9 cellular contexts compared by ENCODE assay signal in genomic region chr3:94036909-94037507, GRCh38. TPM values are rescaled to one million over a fixed set of nuclear protein-coding genes. Genes with fewer than 3 reads are reported as not detected.
DNase-seq lines count a peak whose midpoint lies in the region; ATAC-seq, FAIRE-seq and TF ChIP-seq lines count a peak whose summit lies in the region.
"Had no signal": no experiment of that assay in that cellular context is flagged by ENCODE, and none has a peak within 500 bp of the region (broad histone marks: within the 10 kb centered on the region; RNA-seq: fewer than 3 reads in every experiment).

No MANE protein-coding gene starts in this region.

- H3K4me3 ChIP-seq in kidney (ENCODE audit: low read length in 2 of 2), result no peak overlapping the region
- no peak overlapping the region for H3K4me3 ChIP-seq in coronary artery

- H3K27ac ChIP-seq in CD4-positive, alpha-beta T cell (ENCODE audit: low read depth, low read length), result no peak overlapping the region
- H3K27ac ChIP-seq in kidney (ENCODE audit: low read depth in 2 of 2, low read length in 2 of 2), result no peak overlapping the region
- H3K27ac ChIP-seq in coronary artery, result no peak overlapping the region

- no peak overlapping the region for H3K9ac ChIP-seq in kidney (ENCODE audit: low read length in 2 of 2)

- peaks cover 15% of the 10 kb centered on the region for H3K36me3 Mint-ChIP-seq in CD4-positive, alpha-beta T cell (ENCODE audit: low read depth)
- peaks cover 13% of the 10 kb centered on the region for H3K36me3 Mint-ChIP-seq in activated B cell treated with CpG ODN at 0.5 μM for 24 hours (ENCODE audit: low read depth)

- H3K27ac Mint-ChIP-seq in CD4-positive, alpha-beta T cell, result no peak overlapping the region
- no peak overlapping the region for H3K27ac Mint-ChIP-seq in activated B cell treated with CpG ODN at 0.5 μM for 24 hours

- H3K9me3 ChIP-seq in CD4-positive, alpha-beta T cell (ENCODE audit: control insufficient read depth, low read length), result no peaks in the 10 kb centered on the region
- no peaks in the 10 kb centered on the region for H3K9me3 ChIP-seq in kidney (ENCODE audit: control insufficient read depth in 1 of 2, low read length in 2 of 2)

- CTCF ChIA-PET in CD4-positive, alpha-beta T cell (lab: Charles Lee), result interaction anchor here (0.9 to 1.6 kb wide), 2 partner anchors 13 to 36 kb away, joined by 3 to 4 read pairs; no protein-coding TSS in a partner anchor
- CTCF ChIA-PET in activated B cell treated with CpG ODN at 0.5 μM for 24 hours (lab: Charles Lee), result no interaction called here

- no peak for ATAC-seq in CD4-positive, alpha-beta T cell (ENCODE audit: poor library complexity)
- peak; percentile 76 for ATAC-seq in GM18861 (IDR thresholded peaks at IDR 0.05; ENCODE audit: unreplicated experiment)
- peak; percentile 84 for ATAC-seq in HG03571 (IDR thresholded peaks at IDR 0.05; ENCODE audit: unreplicated experiment)
- ATAC-seq in activated B cell treated with CpG ODN at 0.5 μM for 24 hours (ENCODE audit: low read depth), result no peak

- H3K27me3 Mint-ChIP-seq in CD4-positive, alpha-beta T cell, result no peaks in the 10 kb centered on the region
- H3K27me3 Mint-ChIP-seq in activated B cell treated with CpG ODN at 0.5 μM for 24 hours, result no peaks in the 10 kb centered on the region

- peak; percentile 40 for TF ChIP-seq CTCF in CD4-positive, alpha-beta T cell (IDR thresholded peaks at IDR 0.05)
- peak; percentile 18 for TF ChIP-seq CTCF in activated B cell treated with CpG ODN at 0.5 μM for 24 hours (IDR thresholded peaks at IDR 0.05)
- TF ChIP-seq CTCF in kidney (IDR thresholded peaks at IDR 0.05; ENCODE audit: borderline replicate concordance, extremely low read depth, insufficient read depth), result peak; percentile 27
- TF ChIP-seq CTCF in coronary artery (IDR thresholded peaks at IDR 0.05), result no peak

- POLR2A ChIA-PET in CD4-positive, alpha-beta T cell (lab: Charles Lee), result interaction anchor here (1.3 kb wide), 1 partner anchor 26 kb away, joined by 4 read pairs; the partner anchor contains the start of genes DHFR2 and NSUN3
- POLR2A ChIA-PET in activated B cell treated with CpG ODN at 0.5 μM for 24 hours (lab: Charles Lee), result interaction anchor here (0.5 to 1.3 kb wide), 2 partner anchors 25 to 48 kb away, joined by 3 to 4 read pairs; partner anchors contain the start of gene DHFR2

- H3K4me1 Mint-ChIP-seq in CD4-positive, alpha-beta T cell (ENCODE audit: low read depth), result no peaks in the 10 kb centered on the region
- no peaks in the 10 kb centered on the region for H3K4me1 Mint-ChIP-seq in activated B cell treated with CpG ODN at 0.5 μM for 24 hours

- intact Hi-C loops in CD4-positive, alpha-beta T cell (cut with DNase I, micrococcal nuclease), result no loop called here
- intact Hi-C loops in activated B cell treated with CpG ODN at 0.5 μM for 24 hours (cut with micrococcal nuclease), result loop anchor here (2.0 kb wide), 1 partner anchor 26 kb away; the partner anchor contains the start of genes DHFR2 and NSUN3
- intact Hi-C loops in kidney (cut with DNase I), result no loop called here

- H3K4me3 Mint-ChIP-seq in CD4-positive, alpha-beta T cell, result no peak overlapping the region
- H3K4me3 Mint-ChIP-seq in activated B cell treated with CpG ODN at 0.5 μM for 24 hours, result no peak overlapping the region

- peaks cover 2 to 4% of the 10 kb centered on the region in 2 donors for H3K36me3 ChIP-seq in kidney (ENCODE audit: control insufficient read depth in 1 of 2, insufficient read depth in 2 of 2, low read length in 2 of 2)

- no peak for DNase-seq in CD4-positive, alpha-beta T cell
- DNase-seq in activated B cell treated with CpG ODN at 0.5 μM for 24 hours (no peak), kidney (no peak), GOT3 (lab: John Stamatoyannopoulos, UW) (no peak), coronary artery (ENCODE audit: low spot score) (no peak)
- DNase-seq in activated T-cell treated with anti-CD3 and anti-CD28 coated beads, Interleukin-2, amount 50 U/mL, for 1 hour, result no peak

- no peaks in the 10 kb centered on the region for H3K27me3 ChIP-seq in CD4-positive, alpha-beta T cell (ENCODE audit: control insufficient read depth, insufficient read depth, low read length)

- no peaks in the 10 kb centered on the region for H3K9me3 Mint-ChIP-seq in CD4-positive, alpha-beta T cell
- no peaks in the 10 kb centered on the region for H3K9me3 Mint-ChIP-seq in activated B cell treated with CpG ODN at 0.5 μM for 24 hours

- no peaks in the 10 kb centered on the region for H3K4me1 ChIP-seq in kidney (ENCODE audit: control insufficient read depth in 1 of 2, insufficient read depth in 1 of 2, low read depth in 1 of 2, low read length in 2 of 2)

- FAIRE-seq in kidney (lab: Jason Lieb, UNC), result no peak

RNA-seq across cellular contexts. Expression of gene STX19, which starts 8.6 kb away (rescaled TPM):
- not detected for total RNA-seq in CD4-positive, alpha-beta T cell
- total RNA-seq in activated B cell treated with CpG ODN at 0.5 μM for 24 hours (not detected in 2 replicates), kidney (not detected)
- 0.47 TPM for polyA plus RNA-seq in kidney (ENCODE audit: insufficient read depth, low read depth, low replicate concordance)
- total RNA-seq: skeletal muscle tissue had no signal

RNA-seq across cellular contexts. Expression of gene DHFR2, which starts 25.7 kb away (rescaled TPM):
- under 1 TPM; 0.74 to 0.75 TPM for total RNA-seq in CD4-positive, alpha-beta T cell
- 4.3 and 5.0 TPM in 2 replicates for total RNA-seq in activated B cell treated with CpG ODN at 0.5 μM for 24 hours
- 9.9 TPM for total RNA-seq in kidney
- polyA plus RNA-seq in kidney (ENCODE audit: insufficient read depth, low read depth, low replicate concordance), result 4.0 TPM

RNA-seq across cellular contexts. Expression of gene NSUN3, which starts 25.9 kb away (rescaled TPM):
- total RNA-seq in CD4-positive, alpha-beta T cell, result 10 to 100 TPM; 12.4 to 13.4 TPM
- total RNA-seq in activated B cell treated with CpG ODN at 0.5 μM for 24 hours (18.1 and 20.8 TPM in 2 replicates), kidney (16.3 TPM)
- polyA plus RNA-seq in kidney (ENCODE audit: insufficient read depth, low read depth, low replicate concordance), result 6.5 TPM

RNA-seq across cellular contexts. Expression of gene ARL13B, which starts 57.1 kb away (rescaled TPM):
- 1 to 10 TPM; 3.4 to 4.4 TPM for total RNA-seq in CD4-positive, alpha-beta T cell
- total RNA-seq in activated B cell treated with CpG ODN at 0.5 μM for 24 hours (9.9 and 12.1 TPM in 2 replicates), kidney (12.5 TPM)
- polyA plus RNA-seq in kidney (ENCODE audit: insufficient read depth, low read depth, low replicate concordance), result 4.1 TPM

Comparison
In these comparisons a context has a peak if more than half of its experiments do, and no peak if none do; other contexts are left out.
1. ATAC-seq: peak in GM18861 (single experiment) and HG03571 (single experiment); none in CD4-positive, alpha-beta T cell (single experiment) and activated B cell treated with CpG ODN at 0.5 μM for 24 hours (single experiment).